ENCODE assay signal across 8 cellular contexts in genomic region chr5:168879929-168880328, GRCh38.
DNase-seq lines count a peak whose midpoint lies in the region; ATAC-seq and TF ChIP-seq lines count a peak whose summit lies in the region.

No MANE protein-coding gene starts in this region.

- H3K27ac ChIP-seq in GM23248 (no peak overlapping the region), Peyer's patch (no peak overlapping the region), aorta (ENCODE audit: low read depth in 1 of 2, low read length in 2 of 2) (no peak overlapping the region)

- in situ Hi-C loops in GM23248 (cut with MboI) = no loop called here
- in situ Hi-C loops in KBM-7 (cut with MboI; ENCODE audit: low pct_unique_long_range_greater_than_20kb, low sequenced_read_pairs) = no loop called here

- ATAC-seq in GM18505 (IDR thresholded peaks at IDR 0.05; ENCODE audit: unreplicated experiment) (peak; percentile 95), aorta (ENCODE audit: low FRiP score) (no peak)

- DNase-seq in GM23248 = peak; percentile 38
- peak; percentile 91 for DNase-seq in NB4 (ENCODE audit: low read depth)
- DNase-seq in medulla oblongata (ENCODE audit: extremely low spot score) = peak; percentile 15
- no peak for DNase-seq in Peyer's patch
- no peak for DNase-seq in D341Med (ENCODE audit: low spot score)
- no peak for DNase-seq in KBM-7
- DNase-seq in aorta = no peak

- H3K4me2 ChIP-seq in GM23248 (ENCODE audit: unreplicated experiment) = no peak overlapping the region

- H3K4me1 ChIP-seq in GM23248 (ENCODE audit: insufficient read depth) (peaks cover 9% of the 10 kb centered on the region; the same call in 1 of the 2 replicates), Peyer's patch (no peaks in the 10 kb centered on the region), aorta (ENCODE audit: control insufficient read depth in 1 of 2, insufficient read depth in 2 of 2, low read length in 2 of 2) (no peaks in the 10 kb centered on the region)

- no peaks in the 10 kb centered on the region for H3K79me2 ChIP-seq in GM23248 (ENCODE audit: insufficient read depth)

- TF ChIP-seq CTCF in NB4 (IDR thresholded peaks at IDR 0.05; ENCODE audit: low read depth, low read length) (no peak), Peyer's patch (IDR thresholded peaks at IDR 0.05) (no peak)

- no peak for TF ChIP-seq POLR2A in GM18505 (IDR thresholded peaks at IDR 0.05; ENCODE audit: borderline replicate concordance, extremely low read depth, insufficient read depth, insufficient read length)
- TF ChIP-seq POLR2A in NB4 (IDR thresholded peaks at IDR 0.05; ENCODE audit: extremely low read depth, insufficient read length) = no peak
- TF ChIP-seq POLR2A in Peyer's patch (IDR thresholded peaks at IDR 0.05) = no peak

- no peaks in the 10 kb centered on the region for H3K9me2 ChIP-seq in GM23248 (ENCODE audit: insufficient read depth)

- H3K27me3 ChIP-seq in GM23248 (replicated peaks; ENCODE audit: insufficient read depth) (no peaks in the 10 kb centered on the region), Peyer's patch (no peaks in the 10 kb centered on the region), aorta (ENCODE audit: control insufficient read depth in 1 of 2, insufficient read depth in 2 of 2, low read length in 1 of 2) (no peaks in the 10 kb centered on the region)

- no peak overlapping the region for H3K4me3 ChIP-seq in GM23248
- H3K4me3 ChIP-seq in NB4 (ENCODE audit: low read depth, low read length) = no peak overlapping the region
- no peak overlapping the region for H3K4me3 ChIP-seq in Peyer's patch
- H3K4me3 ChIP-seq in aorta (ENCODE audit: low read length in 2 of 2) = no peak overlapping the region

- no peaks in the 10 kb centered on the region for H3K9me3 ChIP-seq in GM23248 (ENCODE audit: low read depth)
- H3K9me3 ChIP-seq in Peyer's patch = no peaks in the 10 kb centered on the region
- H3K9me3 ChIP-seq in aorta (ENCODE audit: control insufficient read depth, low read length) = no peaks in the 10 kb centered on the region

- H3F3A ChIP-seq in GM23248 (ENCODE audit: insufficient read depth) = no peaks in the 10 kb centered on the region

- no peak overlapping the region for H3K9ac ChIP-seq in GM23248

- no peak overlapping the region for H2AFZ ChIP-seq in GM23248

- H4K20me1 ChIP-seq in GM23248 (ENCODE audit: insufficient read depth) = no peaks in the 10 kb centered on the region

- H3K36me3 ChIP-seq in GM23248 (ENCODE audit: low read depth) (no peaks in the 10 kb centered on the region), Peyer's patch (no peaks in the 10 kb centered on the region), aorta (ENCODE audit: control insufficient read depth in 1 of 2, insufficient read depth in 2 of 2, low read length in 1 of 2) (peaks cover 0 to 2% of the 10 kb centered on the region in 2 donors)

- 71 to 74% methylated on average over 8 of the region's 8 CpGs for WGBS in GM23248 (ENCODE audit: low coverage in 1 of 2, low lambda C conversion rate in 2 of 2, missing lambda C conversion rate in 2 of 2), 2 experiments
- WGBS in aorta, 2 donors = 5 to 10% methylated on average over 8 of the region's 8 CpGs

- intact Hi-C loops in aorta (cut with DNase I) = no loop called here

Comparison
In these comparisons a context has a peak if more than half of its experiments do, and no peak if none do; other contexts are left out.
1. DNase-seq: peak in GM23248 (single experiment), NB4 (single experiment) and medulla oblongata (single experiment); none in Peyer's patch (0 of 3), D341Med (single experiment), KBM-7 (single experiment) and aorta (0 of 2).